ENCODE assay signal across 14 cellular contexts in the genomic region with DNA sequence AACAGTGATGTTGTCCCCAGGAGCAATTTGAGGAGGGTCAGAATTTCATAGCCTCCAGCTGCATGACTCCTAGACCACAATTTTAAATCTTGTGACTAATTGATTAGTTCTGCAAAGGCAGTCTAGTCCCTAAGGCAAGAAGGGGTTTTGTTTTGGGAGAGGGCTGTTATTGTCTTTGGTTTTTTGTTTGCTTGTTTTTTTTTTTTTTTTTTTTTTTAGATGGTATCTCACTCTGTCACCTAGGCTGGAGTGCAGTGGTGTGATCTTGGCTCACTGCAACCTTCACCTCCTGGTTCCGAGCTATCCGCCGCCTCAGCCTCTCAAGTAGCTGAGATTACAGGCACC.
DNase-seq lines count a peak whose midpoint lies in the region; ATAC-seq and TF ChIP-seq lines count a peak whose summit lies in the region.
"Had no signal": no experiment of that assay in that cellular context is flagged by ENCODE, and none has a peak within 500 bp of the region (broad histone marks: within the 10 kb centered on the region; RNA-seq: fewer than 3 reads in every experiment).

No MANE protein-coding gene starts in this region.

- no peaks in the 10 kb centered on the region for H3K9me3 ChIP-seq in HEK293 (ENCODE audit: control insufficient read depth, insufficient read depth, low read depth, low read length)
- H3K9me3 ChIP-seq in SK-N-MC (ENCODE audit: low read depth, low read length) = no peaks in the 10 kb centered on the region
- H3K9me3 ChIP-seq: A549 had no signal

- H3K4me3 ChIP-seq in HEK293 (ENCODE audit: low read depth, low read length) (no peak overlapping the region), SK-N-MC (no peak overlapping the region)
- H3K4me3 ChIP-seq: A549 had no signal

- H3K9ac ChIP-seq in SK-N-MC (ENCODE audit: insufficient read length) = no peak overlapping the region

- ATAC-seq in GM18511 (IDR thresholded peaks at IDR 0.05; ENCODE audit: unreplicated experiment) = no peak
- ATAC-seq: A549; CD8-positive, alpha-beta T cell had no signal

- H3K4me1 ChIP-seq in HEK293 (ENCODE audit: control insufficient read depth, insufficient read depth, low read length) = peaks cover 2% of the 10 kb centered on the region; the same call in 1 of the 2 replicates
- H3K4me1 ChIP-seq: A549 had no signal

- TF ChIP-seq CTCF in HEK293 (tag by site-specific recombination; IDR thresholded peaks at IDR 0.05) = no peak

- H3K27ac ChIP-seq in HEK293 (ENCODE audit: extremely low read depth, low read depth, low read length) (no peak overlapping the region), SK-N-MC (no peak overlapping the region)
- H3K27ac ChIP-seq: A549 had no signal

- POLR2A ChIA-PET in HEK293 (lab: Yijun Ruan, JAX) = no interaction called here

- H3K36me3 ChIP-seq in HEK293 (ENCODE audit: control insufficient read depth in 2 of 2, insufficient read depth in 1 of 2, low read length in 2 of 2) = no peaks in the 10 kb centered on the region
- H3K36me3 ChIP-seq in SK-N-MC (ENCODE audit: insufficient read depth, low read length) = no peaks in the 10 kb centered on the region

- peak; percentile 16 for DNase-seq in SK-N-MC (ENCODE audit: low read depth, low spot score)
- peak; percentile 23 for DNase-seq in epidermal melanocyte (ENCODE audit: insufficient read length, low spot score)
- no peak for DNase-seq in NCI-H187 (lab: John Stamatoyannopoulos, UW)
- no peak for DNase-seq in NCI-H748 treated with DMSO at 0.1 percent for 48 hours (lab: John Stamatoyannopoulos, UW)
- DNase-seq in NCI-H1417 (lab: John Stamatoyannopoulos, UW) = no peak
- DNase-seq: CD8-positive, alpha-beta T cell; COR-L47; DMS153; DMS79 treated with DMSO at 0.1 percent for 48 hours; GDM1; GOT3 had no signal

- CTCF ChIA-PET in HEK293 (lab: Yijun Ruan, JAX) = interaction anchor here (0.6 kb wide), 1 partner anchor 279 kb away, joined by 4 read pairs; no protein-coding TSS in a partner anchor

TF ChIP-seq in HEK293, 187 proteins besides CTCF, POLR2A, EP300 and RAD21:
- TF ChIP-seq ZNF623 (tag by site-specific recombination; IDR thresholded peaks at IDR 0.05) = 0 out of 2 replicates have a peak, but pooled peaks have one; percentile 3
- 0 out of 2 replicates have a peak, but pooled peaks have one; percentile 3 for TF ChIP-seq ZNF394 (tag by site-specific recombination; IDR thresholded peaks at IDR 0.05; ENCODE audit: borderline replicate concordance)
- TF ChIP-seq, protein P1, sequence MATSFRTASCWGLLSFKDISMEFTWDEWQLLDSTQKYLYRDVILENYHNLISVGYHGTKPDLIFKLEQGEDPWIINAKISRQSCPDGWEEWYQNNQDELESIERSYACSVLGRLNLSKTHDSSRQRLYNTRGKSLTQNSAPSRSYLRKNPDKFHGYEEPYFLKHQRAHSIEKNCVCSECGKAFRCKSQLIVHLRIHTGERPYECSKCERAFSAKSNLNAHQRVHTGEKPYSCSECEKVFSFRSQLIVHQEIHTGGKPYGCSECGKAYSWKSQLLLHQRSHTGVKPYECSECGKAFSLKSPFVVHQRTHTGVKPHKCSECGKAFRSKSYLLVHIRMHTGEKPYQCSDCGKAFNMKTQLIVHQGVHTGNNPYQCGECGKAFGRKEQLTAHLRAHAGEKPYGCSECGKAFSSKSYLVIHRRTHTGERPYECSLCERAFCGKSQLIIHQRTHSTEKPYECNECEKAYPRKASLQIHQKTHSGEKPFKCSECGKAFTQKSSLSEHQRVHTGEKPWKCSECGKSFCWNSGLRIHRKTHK (tag by site-specific recombination; IDR thresholded peaks at IDR 0.05) = no peak

Comparison
In these comparisons a context has a peak if more than half of its experiments do, and no peak if none do; other contexts are left out.
1. DNase-seq: peak in SK-N-MC (single experiment) and epidermal melanocyte (single experiment); none in NCI-H187 (0 of 2), NCI-H748 treated with DMSO at 0.1 percent for 48 hours (single experiment) and NCI-H1417 (0 of 3).